Comparison of ENCODE assay signal across 1 cellular context in the genomic region with DNA sequence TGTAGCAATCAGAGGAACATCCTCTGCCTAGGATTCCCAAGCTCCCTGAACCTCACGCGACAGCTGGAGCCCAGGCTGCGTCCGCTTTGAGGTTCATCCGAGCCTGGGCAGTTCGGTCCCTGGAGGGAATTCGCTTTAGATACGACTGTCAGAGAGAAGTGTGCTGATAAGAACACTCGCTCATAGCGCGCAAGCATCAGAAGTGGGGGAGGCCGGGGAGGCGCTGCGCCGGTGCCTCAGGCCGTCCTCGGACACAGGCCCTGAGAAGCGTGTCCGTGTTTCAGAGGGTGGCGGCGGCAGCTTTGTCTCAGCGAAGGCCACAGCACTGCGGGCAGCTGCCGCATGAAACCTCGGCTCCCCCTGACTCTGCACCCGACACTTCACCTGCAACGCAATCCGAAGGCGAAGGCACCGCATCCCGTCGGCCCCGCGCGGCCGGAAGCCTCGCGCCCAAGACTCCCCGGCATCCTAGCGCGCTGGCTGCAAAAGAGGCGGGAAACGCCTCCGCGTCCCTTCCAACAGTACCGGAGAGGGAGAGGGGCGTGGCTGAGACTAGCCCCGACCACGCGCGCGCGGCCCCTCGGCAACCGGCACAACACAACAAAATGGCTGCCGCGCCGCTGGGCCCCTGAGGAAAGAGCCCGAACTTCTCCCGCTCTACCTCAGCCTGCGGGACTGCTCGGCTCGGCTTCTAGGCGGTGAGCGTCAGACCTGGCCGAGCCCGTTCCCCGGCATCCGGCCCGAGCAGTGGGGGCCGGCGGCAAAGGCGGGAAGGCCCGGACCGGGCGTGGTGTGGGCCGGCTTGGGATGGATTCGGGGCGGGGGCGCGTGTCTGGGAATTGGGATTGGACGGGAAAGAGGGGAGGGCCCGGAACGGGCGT.
TF ChIP-seq lines count a peak whose summit lies in the region.

Gene CNTRL (plus strand): TSS at position 586 of the 881 bp plus-strand sequence. CDS start 13,372 bp downstream, outside the sequence.

TF ChIP-seq in Ishikawa, 13 proteins besides CTCF, POLR2A, EP300 and RAD21 (continued from another document):
- TF ChIP-seq, protein P1, sequence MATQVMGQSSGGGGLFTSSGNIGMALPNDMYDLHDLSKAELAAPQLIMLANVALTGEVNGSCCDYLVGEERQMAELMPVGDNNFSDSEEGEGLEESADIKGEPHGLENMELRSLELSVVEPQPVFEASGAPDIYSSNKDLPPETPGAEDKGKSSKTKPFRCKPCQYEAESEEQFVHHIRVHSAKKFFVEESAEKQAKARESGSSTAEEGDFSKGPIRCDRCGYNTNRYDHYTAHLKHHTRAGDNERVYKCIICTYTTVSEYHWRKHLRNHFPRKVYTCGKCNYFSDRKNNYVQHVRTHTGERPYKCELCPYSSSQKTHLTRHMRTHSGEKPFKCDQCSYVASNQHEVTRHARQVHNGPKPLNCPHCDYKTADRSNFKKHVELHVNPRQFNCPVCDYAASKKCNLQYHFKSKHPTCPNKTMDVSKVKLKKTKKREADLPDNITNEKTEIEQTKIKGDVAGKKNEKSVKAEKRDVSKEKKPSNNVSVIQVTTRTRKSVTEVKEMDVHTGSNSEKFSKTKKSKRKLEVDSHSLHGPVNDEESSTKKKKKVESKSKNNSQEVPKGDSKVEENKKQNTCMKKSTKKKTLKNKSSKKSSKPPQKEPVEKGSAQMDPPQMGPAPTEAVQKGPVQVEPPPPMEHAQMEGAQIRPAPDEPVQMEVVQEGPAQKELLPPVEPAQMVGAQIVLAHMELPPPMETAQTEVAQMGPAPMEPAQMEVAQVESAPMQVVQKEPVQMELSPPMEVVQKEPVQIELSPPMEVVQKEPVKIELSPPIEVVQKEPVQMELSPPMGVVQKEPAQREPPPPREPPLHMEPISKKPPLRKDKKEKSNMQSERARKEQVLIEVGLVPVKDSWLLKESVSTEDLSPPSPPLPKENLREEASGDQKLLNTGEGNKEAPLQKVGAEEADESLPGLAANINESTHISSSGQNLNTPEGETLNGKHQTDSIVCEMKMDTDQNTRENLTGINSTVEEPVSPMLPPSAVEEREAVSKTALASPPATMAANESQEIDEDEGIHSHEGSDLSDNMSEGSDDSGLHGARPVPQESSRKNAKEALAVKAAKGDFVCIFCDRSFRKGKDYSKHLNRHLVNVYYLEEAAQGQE (IDR thresholded peaks at IDR 0.05; ENCODE audit: low read depth): no peak
- peak; percentile 66 for TF ChIP-seq TCF12 (IDR thresholded peaks at IDR 0.05; ENCODE audit: low read depth)
- TF ChIP-seq CREB1 (IDR thresholded peaks at IDR 0.05; ENCODE audit: low read depth): no peak
- TF ChIP-seq FOXM1 (IDR thresholded peaks at IDR 0.05; ENCODE audit: borderline replicate concordance, low read depth): peak; percentile 36; the same call in 1 of the 2 replicates
- TF ChIP-seq NFIC (IDR thresholded peaks at IDR 0.05): 0 out of 2 replicates have a peak, but pooled peaks have one; percentile 15
- peak; percentile 68 for TF ChIP-seq TAF1 (IDR thresholded peaks at IDR 0.05; ENCODE audit: low read depth)
